Comparison of ENCODE assay signal across 30 cellular contexts in genomic region chr6:109370792-109371191, GRCh38.
"Had no signal": no experiment of that assay in that cellular context is flagged by ENCODE, and none has a peak within 500 bp of the region (broad histone marks: within the 10 kb centered on the region; RNA-seq: fewer than 3 reads in every experiment).

No MANE protein-coding gene starts in this region.

- H3K4me2 ChIP-seq: smooth muscle cell had no signal

- H3K36me3 ChIP-seq: ovary had no signal

- H3K4me3 Mint-ChIP-seq: activated CD4-positive, alpha-beta memory T cell treated with anti-CD3 and anti-CD28 coated beads, Interleukin-2, amount 10 ng/mL, durations not matched to agents 7 days and 5 days; activated CD4-positive, alpha-beta T cell treated with anti-CD3 and anti-CD28 coated beads, Interleukin-2, amount 10 ng/mL, durations not matched to agents 7 days and 5 days; activated naive CD4-positive, alpha-beta T cell treated with anti-CD3 and anti-CD28 coated beads for 36 hours; central memory CD8-positive, alpha-beta T cell; dendritic cell treated with granulocyte-macrophage colony-stimulating factor and Interleukin-4, amounts not matched to agents 40 ng/mL and 50 ng/mL, for 4 days; naive thymus-derived CD4-positive, alpha-beta T cell; stimulated activated memory B cell treated with anti-CD40 and anti-IgM and Interleukin-4, amounts not matched to agents 10 μg/mL and 1 μg/mL and 100 μg/mL, for 72 hours had no signal

- H3K9me3 Mint-ChIP-seq: activated CD4-positive, alpha-beta memory T cell treated with anti-CD3 and anti-CD28 coated beads, Interleukin-2, amount 10 ng/mL, durations not matched to agents 7 days and 5 days; activated CD4-positive, alpha-beta T cell treated with anti-CD3 and anti-CD28 coated beads, Interleukin-2, amount 10 ng/mL, durations not matched to agents 7 days and 5 days; activated naive CD4-positive, alpha-beta T cell treated with anti-CD3 and anti-CD28 coated beads for 36 hours; central memory CD8-positive, alpha-beta T cell; dendritic cell treated with granulocyte-macrophage colony-stimulating factor and Interleukin-4, amounts not matched to agents 40 ng/mL and 50 ng/mL, for 4 days; stimulated activated memory B cell treated with anti-CD40 and anti-IgM and Interleukin-4, amounts not matched to agents 10 μg/mL and 1 μg/mL and 100 μg/mL, for 72 hours; T-helper 1 cell treated with Interleukin-12 subunit alpha and Interleukin-12 subunit beta and Interleukin-4 antibody, amounts not matched to agents 30 μg/mL and 1 μg/mL, for 36 hours had no signal

- DNase-seq: activated CD4-positive, alpha-beta memory T cell treated with anti-CD3 and anti-CD28 coated beads, Interleukin-2, amount 10 ng/mL, durations not matched to agents 7 days and 5 days; activated CD4-positive, alpha-beta T cell treated with anti-CD3 and anti-CD28 coated beads for 1 hour; activated CD4-positive, alpha-beta T cell treated with anti-CD3 and anti-CD28 coated beads, Interleukin-2, amount 10 ng/mL, durations not matched to agents 7 days and 5 days; activated effector memory CD4-positive, alpha-beta T cell treated with Interleukin-2 at 50 U/mL for 16 hours; activated naive CD4-positive, alpha-beta T cell treated with anti-CD3 and anti-CD28 coated beads for 36 hours; effector CD4-positive, alpha-beta T cell; esophagus squamous epithelium; foreskin melanocyte; glutamatergic neuron; left ventricle myocardium superior; mammary epithelial cell; midbrain; naive thymus-derived CD4-positive, alpha-beta T cell; ovary; stimulated activated CD4-positive, alpha-beta T cell treated with anti-CD3 and anti-CD28 coated beads, Interleukin-1b, Interleukin-23, amount 100 ng/mL, for 48 hours; stimulated activated CD4-positive, alpha-beta T cell treated with anti-CD3 and anti-CD28 coated beads, Interleukin-4, amount 100 ng/mL, for 4 hours; stimulated activated CD8-positive, alpha-beta memory T cell treated with anti-CD3 and anti-CD28 coated beads, Interleukin-4, amount 100 ng/mL, for 48 hours; stomach; SW 1271; T1000; testis; transverse colon had no signal

- FAIRE-seq: bronchial epithelial cell, islet of Langerhans had no signal

- ATAC-seq: left ventricle myocardium superior; naive thymus-derived CD4-positive, alpha-beta T cell; stimulated activated memory B cell treated with anti-CD40 and anti-IgM and Interleukin-4, amounts not matched to agents 10 μg/mL and 1 μg/mL and 100 μg/mL, for 72 hours had no signal

- H3K27ac ChIP-seq: ovary, stomach, transverse colon had no signal

- H3K9me3 ChIP-seq: esophagus squamous epithelium, ovary, stomach, testis, transverse colon had no signal

- H3K27ac Mint-ChIP-seq: activated CD4-positive, alpha-beta memory T cell treated with anti-CD3 and anti-CD28 coated beads, Interleukin-2, amount 10 ng/mL, durations not matched to agents 7 days and 5 days; activated CD4-positive, alpha-beta T cell treated with anti-CD3 and anti-CD28 coated beads, Interleukin-2, amount 10 ng/mL, durations not matched to agents 7 days and 5 days; activated naive CD4-positive, alpha-beta T cell treated with anti-CD3 and anti-CD28 coated beads for 36 hours; dendritic cell treated with granulocyte-macrophage colony-stimulating factor and Interleukin-4, amounts not matched to agents 40 ng/mL and 50 ng/mL, for 4 days; progenitor cell of endocrine pancreas; T-helper 1 cell treated with Interleukin-12 subunit alpha and Interleukin-12 subunit beta and Interleukin-4 antibody, amounts not matched to agents 30 μg/mL and 1 μg/mL, for 36 hours had no signal

- H3K4me3 ChIP-seq: esophagus squamous epithelium, ovary, smooth muscle cell, stomach, testis, transverse colon had no signal

- H3K27me3 Mint-ChIP-seq: activated CD4-positive, alpha-beta memory T cell treated with anti-CD3 and anti-CD28 coated beads, Interleukin-2, amount 10 ng/mL, durations not matched to agents 7 days and 5 days; activated CD4-positive, alpha-beta T cell treated with anti-CD3 and anti-CD28 coated beads, Interleukin-2, amount 10 ng/mL, durations not matched to agents 7 days and 5 days; central memory CD8-positive, alpha-beta T cell; dendritic cell treated with granulocyte-macrophage colony-stimulating factor and Interleukin-4, amounts not matched to agents 40 ng/mL and 50 ng/mL, for 4 days; naive thymus-derived CD4-positive, alpha-beta T cell; progenitor cell of endocrine pancreas; stimulated activated memory B cell treated with anti-CD40 and anti-IgM and Interleukin-4, amounts not matched to agents 10 μg/mL and 1 μg/mL and 100 μg/mL, for 72 hours had no signal

- H3K27me3 ChIP-seq: esophagus squamous epithelium, ovary, stomach, testis, transverse colon had no signal
